ENCODE assay signal across 17 cellular contexts in genomic region chr2:242038166-242038927, GRCh38.
"Had no signal": no experiment of that assay in that cellular context is flagged by ENCODE, and none has a peak within 500 bp of the region (broad histone marks: within the 10 kb centered on the region; RNA-seq: fewer than 3 reads in every experiment).

No MANE protein-coding gene starts in this region.

- H3K9me3 ChIP-seq: colonic mucosa, gastrocnemius medialis, lower lobe of right lung, spleen had no signal

- H3K4me1 ChIP-seq: colonic mucosa, gastrocnemius medialis, lower lobe of right lung, spleen had no signal

- H3K4me3 ChIP-seq: cardiac muscle cell, colonic mucosa, gastrocnemius medialis, lower lobe of right lung, spleen had no signal

- H3K36me3 ChIP-seq: cardiac muscle cell, colonic mucosa, gastrocnemius medialis, lower lobe of right lung, spleen had no signal

- ATAC-seq: activated T-cell treated with anti-CD3 and anti-CD28 coated beads, Interleukin-2, amount 50 U/mL, for 4 hours; gastrocnemius medialis; lower lobe of right lung; right cardiac atrium; stimulated activated naive B cell treated with anti-CD40 and anti-IgM and Interleukin-4, amounts not matched to agents 10 μg/mL and 1 μg/mL and 100 μg/mL, for 72 hours had no signal

- FAIRE-seq: TTC549 had no signal

- H3K27me3 ChIP-seq: cardiac muscle cell, colonic mucosa had no signal

- DNase-seq: activated CD4-positive, alpha-beta T cell treated with anti-CD3 and anti-CD28 coated beads, Interleukin-2, amount 50 U/mL, for 4 hours; activated T-cell treated with anti-CD3 and anti-CD28 coated beads, Interleukin-2, amount 50 U/mL, for 4 hours; colonic mucosa; effector CD8-positive, alpha-beta T cell; gastrocnemius medialis; kidney glomerular epithelial cell; lower lobe of right lung; naive B cell; right cardiac atrium; spleen; stimulated activated CD4-positive, alpha-beta T cell treated with anti-CD3 and anti-CD28 coated beads, Interleukin-1b, Interleukin-23, amount 100 ng/mL, for 48 hours; stimulated activated naive B cell treated with anti-CD40 and anti-IgM and Interleukin-4, amounts not matched to agents 10 μg/mL and 1 μg/mL and 100 μg/mL, for 72 hours; substantia nigra; T-helper 2 cell; trophoblast cell had no signal

- H3K27ac ChIP-seq: cardiac muscle cell, colonic mucosa, gastrocnemius medialis, lower lobe of right lung, spleen had no signal
